In the genomic region with DNA sequence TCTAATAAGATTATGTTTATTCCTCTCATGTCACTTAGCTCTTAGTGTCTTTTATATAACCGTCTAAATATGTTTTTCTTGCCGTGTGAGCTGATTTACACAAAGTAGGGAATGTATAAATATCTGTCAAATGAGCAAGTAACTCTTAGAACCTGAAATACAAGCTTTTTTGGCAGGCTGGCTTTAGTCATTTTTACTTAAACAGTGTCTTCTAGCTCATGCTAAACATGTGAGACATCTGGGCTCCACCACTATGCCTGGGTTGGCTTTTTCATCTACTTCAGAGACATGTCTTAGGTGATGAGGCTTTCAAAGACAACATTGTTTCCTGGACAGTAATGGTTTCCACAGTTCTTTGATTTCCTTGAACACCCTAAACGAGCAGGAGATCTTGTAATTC, we compare ENCODE assay signal across 1 cellular context.
TF ChIP-seq lines count a peak whose summit lies in the region.

No MANE protein-coding gene starts in this region.

TF ChIP-seq in GM23338, 12 proteins besides CTCF, POLR2A, EP300 and RAD21 (continued from another document):
- TF ChIP-seq, protein P1, sequence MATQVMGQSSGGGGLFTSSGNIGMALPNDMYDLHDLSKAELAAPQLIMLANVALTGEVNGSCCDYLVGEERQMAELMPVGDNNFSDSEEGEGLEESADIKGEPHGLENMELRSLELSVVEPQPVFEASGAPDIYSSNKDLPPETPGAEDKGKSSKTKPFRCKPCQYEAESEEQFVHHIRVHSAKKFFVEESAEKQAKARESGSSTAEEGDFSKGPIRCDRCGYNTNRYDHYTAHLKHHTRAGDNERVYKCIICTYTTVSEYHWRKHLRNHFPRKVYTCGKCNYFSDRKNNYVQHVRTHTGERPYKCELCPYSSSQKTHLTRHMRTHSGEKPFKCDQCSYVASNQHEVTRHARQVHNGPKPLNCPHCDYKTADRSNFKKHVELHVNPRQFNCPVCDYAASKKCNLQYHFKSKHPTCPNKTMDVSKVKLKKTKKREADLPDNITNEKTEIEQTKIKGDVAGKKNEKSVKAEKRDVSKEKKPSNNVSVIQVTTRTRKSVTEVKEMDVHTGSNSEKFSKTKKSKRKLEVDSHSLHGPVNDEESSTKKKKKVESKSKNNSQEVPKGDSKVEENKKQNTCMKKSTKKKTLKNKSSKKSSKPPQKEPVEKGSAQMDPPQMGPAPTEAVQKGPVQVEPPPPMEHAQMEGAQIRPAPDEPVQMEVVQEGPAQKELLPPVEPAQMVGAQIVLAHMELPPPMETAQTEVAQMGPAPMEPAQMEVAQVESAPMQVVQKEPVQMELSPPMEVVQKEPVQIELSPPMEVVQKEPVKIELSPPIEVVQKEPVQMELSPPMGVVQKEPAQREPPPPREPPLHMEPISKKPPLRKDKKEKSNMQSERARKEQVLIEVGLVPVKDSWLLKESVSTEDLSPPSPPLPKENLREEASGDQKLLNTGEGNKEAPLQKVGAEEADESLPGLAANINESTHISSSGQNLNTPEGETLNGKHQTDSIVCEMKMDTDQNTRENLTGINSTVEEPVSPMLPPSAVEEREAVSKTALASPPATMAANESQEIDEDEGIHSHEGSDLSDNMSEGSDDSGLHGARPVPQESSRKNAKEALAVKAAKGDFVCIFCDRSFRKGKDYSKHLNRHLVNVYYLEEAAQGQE (IDR thresholded peaks at IDR 0.05; ENCODE audit: unreplicated experiment), result no peak
- TF ChIP-seq ZNF114 (CRISPR knock-in tag; IDR thresholded peaks at IDR 0.05) (no peak), NANOG (IDR thresholded peaks at IDR 0.05; ENCODE audit: borderline replicate concordance) (no peak), EZH2 (IDR thresholded peaks at IDR 0.05; ENCODE audit: low read depth, unreplicated experiment) (no peak), CREB1 (CRISPR knock-in tag; IDR thresholded peaks at IDR 0.05; ENCODE audit: low read depth) (no peak)
- TF ChIP-seq, protein P2, sequence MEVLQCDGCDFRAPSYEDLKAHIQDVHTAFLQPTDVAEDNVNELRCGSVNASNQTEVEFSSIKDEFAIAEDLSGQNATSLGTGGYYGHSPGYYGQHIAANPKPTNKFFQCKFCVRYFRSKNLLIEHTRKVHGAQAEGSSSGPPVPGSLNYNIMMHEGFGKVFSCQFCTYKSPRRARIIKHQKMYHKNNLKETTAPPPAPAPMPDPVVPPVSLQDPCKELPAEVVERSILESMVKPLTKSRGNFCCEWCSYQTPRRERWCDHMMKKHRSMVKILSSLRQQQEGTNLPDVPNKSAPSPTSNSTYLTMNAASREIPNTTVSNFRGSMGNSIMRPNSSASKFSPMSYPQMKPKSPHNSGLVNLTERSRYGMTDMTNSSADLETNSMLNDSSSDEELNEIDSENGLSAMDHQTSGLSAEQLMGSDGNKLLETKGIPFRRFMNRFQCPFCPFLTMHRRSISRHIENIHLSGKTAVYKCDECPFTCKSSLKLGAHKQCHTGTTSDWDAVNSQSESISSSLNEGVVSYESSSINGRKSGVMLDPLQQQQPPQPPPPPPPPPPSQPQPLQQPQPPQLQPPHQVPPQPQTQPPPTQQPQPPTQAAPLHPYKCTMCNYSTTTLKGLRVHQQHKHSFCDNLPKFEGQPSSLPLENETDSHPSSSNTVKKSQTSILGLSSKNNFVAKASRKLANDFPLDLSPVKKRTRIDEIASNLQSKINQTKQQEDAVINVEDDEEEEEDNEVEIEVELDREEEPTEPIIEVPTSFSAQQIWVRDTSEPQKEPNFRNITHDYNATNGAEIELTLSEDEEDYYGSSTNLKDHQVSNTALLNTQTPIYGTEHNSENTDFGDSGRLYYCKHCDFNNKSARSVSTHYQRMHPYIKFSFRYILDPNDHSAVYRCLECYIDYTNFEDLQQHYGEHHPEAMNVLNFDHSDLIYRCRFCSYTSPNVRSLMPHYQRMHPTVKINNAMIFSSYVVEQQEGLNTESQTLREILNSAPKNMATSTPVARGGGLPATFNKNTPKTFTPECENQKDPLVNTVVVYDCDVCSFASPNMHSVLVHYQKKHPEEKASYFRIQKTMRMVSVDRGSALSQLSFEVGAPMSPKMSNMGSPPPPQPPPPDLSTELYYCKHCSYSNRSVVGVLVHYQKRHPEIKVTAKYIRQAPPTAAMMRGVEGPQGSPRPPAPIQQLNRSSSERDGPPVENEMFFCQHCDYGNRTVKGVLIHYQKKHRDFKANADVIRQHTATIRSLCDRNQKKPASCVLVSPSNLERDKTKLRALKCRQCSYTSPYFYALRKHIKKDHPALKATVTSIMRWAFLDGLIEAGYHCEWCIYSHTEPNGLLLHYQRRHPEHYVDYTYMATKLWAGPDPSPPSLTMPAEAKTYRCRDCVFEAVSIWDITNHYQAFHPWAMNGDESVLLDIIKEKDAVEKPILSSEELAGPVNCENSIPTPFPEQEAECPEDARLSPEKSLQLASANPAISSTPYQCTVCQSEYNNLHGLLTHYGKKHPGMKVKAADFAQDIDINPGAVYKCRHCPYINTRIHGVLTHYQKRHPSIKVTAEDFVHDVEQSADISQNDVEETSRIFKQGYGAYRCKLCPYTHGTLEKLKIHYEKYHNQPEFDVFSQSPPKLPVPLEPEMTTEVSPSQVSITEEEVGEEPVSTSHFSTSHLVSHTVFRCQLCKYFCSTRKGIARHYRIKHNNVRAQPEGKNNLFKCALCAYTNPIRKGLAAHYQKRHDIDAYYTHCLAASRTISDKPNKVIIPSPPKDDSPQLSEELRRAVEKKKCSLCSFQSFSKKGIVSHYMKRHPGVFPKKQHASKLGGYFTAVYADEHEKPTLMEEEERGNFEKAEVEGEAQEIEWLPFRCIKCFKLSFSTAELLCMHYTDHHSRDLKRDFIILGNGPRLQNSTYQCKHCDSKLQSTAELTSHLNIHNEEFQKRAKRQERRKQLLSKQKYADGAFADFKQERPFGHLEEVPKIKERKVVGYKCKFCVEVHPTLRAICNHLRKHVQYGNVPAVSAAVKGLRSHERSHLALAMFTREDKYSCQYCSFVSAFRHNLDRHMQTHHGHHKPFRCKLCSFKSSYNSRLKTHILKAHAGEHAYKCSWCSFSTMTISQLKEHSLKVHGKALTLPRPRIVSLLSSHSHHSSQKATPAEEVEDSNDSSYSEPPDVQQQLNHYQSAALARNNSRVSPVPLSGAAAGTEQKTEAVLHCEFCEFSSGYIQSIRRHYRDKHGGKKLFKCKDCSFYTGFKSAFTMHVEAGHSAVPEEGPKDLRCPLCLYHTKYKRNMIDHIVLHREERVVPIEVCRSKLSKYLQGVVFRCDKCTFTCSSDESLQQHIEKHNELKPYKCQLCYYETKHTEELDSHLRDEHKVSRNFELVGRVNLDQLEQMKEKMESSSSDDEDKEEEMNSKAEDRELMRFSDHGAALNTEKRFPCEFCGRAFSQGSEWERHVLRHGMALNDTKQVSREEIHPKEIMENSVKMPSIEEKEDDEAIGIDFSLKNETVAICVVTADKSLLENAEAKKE (CRISPR knock-in tag; IDR thresholded peaks at IDR 0.05), result no peak
